Comparison of ENCODE assay signal across 8 cellular contexts in the genomic region with DNA sequence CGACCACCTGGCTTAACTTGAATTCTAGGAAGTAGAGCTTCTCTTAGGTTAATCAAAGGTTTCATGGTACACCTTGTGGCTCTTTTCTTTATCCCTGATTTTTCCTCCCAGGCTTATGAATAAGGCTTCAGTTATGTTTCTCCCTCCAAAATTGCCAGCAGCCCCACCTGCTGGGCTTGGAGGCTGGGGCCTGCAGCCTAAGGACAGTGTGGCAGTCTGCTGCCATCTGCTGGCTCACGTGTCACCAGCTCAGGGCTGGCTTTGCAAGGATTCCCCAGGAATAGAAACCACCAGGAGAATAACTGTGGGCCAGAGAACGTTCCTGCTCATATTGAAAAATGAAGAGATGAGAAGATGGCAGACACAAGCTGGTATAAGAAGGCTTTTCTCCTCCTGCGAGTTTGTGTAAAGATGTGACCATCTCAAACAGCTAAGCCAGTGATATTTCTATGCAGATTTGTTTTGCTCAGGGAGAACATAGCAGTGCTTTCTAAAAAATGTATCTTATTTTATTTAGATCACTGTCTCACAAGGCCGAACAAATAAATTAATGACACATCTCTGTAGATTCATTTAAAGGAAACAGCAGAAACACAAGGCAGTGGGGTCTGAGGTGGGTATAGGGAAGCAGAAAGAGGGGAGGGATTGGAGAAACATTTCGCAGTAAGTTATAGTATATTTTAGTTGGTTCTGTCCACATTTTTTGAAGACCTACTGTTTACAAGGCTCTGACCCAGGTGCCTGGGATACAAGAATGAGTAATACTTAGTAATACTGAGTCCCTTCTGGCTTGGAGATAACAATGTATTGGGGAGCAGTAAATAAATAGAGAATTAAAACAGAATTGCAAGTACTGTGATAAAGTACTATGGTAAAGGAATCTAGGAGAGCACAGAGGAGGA.
A peak's percentile ranks its signal among the peaks of the same experiment; 100 is the strongest.
DNase-seq lines count a peak whose midpoint lies in the region; ATAC-seq and TF ChIP-seq lines count a peak whose summit lies in the region.

No MANE protein-coding gene starts in this region.

- H3K27ac Mint-ChIP-seq in natural killer cell, result no peak overlapping the region

- no peak overlapping the region for H3K4me2 ChIP-seq in PC-3 (ENCODE audit: low read length)

- no peaks in the 10 kb centered on the region for H3K9me2 ChIP-seq in PC-3 (replicated peaks; ENCODE audit: low read length)

- H3K27me3 Mint-ChIP-seq in natural killer cell (ENCODE audit: low read depth in 2 of 2), result peaks cover 6 to 8% of the 10 kb centered on the region in 2 donors

- no peak overlapping the region for H3K4me3 Mint-ChIP-seq in natural killer cell

- no peaks in the 10 kb centered on the region for H3K79me2 ChIP-seq in PC-3 (ENCODE audit: low read length)

- TF ChIP-seq CTCF in PC-3 (conservative IDR thresholded peaks at IDR 0.05; ENCODE audit: low read depth, low read length) (peak; percentile 100), esophagus muscularis mucosa (IDR thresholded peaks at IDR 0.05) (peak; percentile 95 to 98 (median 97)), natural killer cell (IDR thresholded peaks at IDR 0.05) (peak; percentile 65)

- H3K4me3 ChIP-seq in PC-3 (ENCODE audit: low read length) (no peak overlapping the region), esophagus muscularis mucosa (no peak overlapping the region)

- H3K36me3 Mint-ChIP-seq in natural killer cell, result no peaks in the 10 kb centered on the region

- no peaks in the 10 kb centered on the region for H4K20me1 ChIP-seq in PC-3 (ENCODE audit: low read length)

- H3K36me3 ChIP-seq in PC-3 (ENCODE audit: low read depth, low read length), result no peaks in the 10 kb centered on the region; the same call in 1 of the 2 replicates
- H3K36me3 ChIP-seq in esophagus muscularis mucosa, result no peaks in the 10 kb centered on the region

- 42% methylated on average over 6 of the region's 6 CpGs for WGBS in esophagus muscularis mucosa

- no TSS peak for BruUV-seq in PC-3 (replicated peaks; lab: Mats Ljungman, UMichigan)

- H3K4me1 ChIP-seq in PC-3 (ENCODE audit: insufficient read depth, low read length), result peaks cover 15% of the 10 kb centered on the region
- H3K4me1 ChIP-seq in esophagus muscularis mucosa, result peaks cover 0 to 18% (median 2%) of the 10 kb centered on the region in 4 donors

- POLR2A ChIA-PET in PC-3 (lab: Charles Lee; ENCODE audit: unreplicated experiment), result no interaction called here

- H3K9ac ChIP-seq in PC-3 (ENCODE audit: low read length), result no peak overlapping the region

- H3K4me1 Mint-ChIP-seq in natural killer cell, result peaks cover 0 to 4% of the 10 kb centered on the region in 2 donors

- CTCF ChIA-PET in PC-3 (lab: Charles Lee), result interaction anchor here (0.5 to 1.2 kb wide), 4 partner anchors 204 to 1276 kb away, joined by 3 to 6 read pairs (median 4); no protein-coding TSS in a partner anchor

- peak; percentile 94 for DNase-seq in DMS53 treated with DMSO at 0.1 percent for 48 hours (lab: John Stamatoyannopoulos, UW; ENCODE audit: unreplicated experiment)
- peak; percentile 71 to 78 for DNase-seq in Kasumi-1 (lab: John Stamatoyannopoulos, UW)
- peak; percentile 94 for DNase-seq in PC-3
- peak; percentile 68 for DNase-seq in activated T-cell treated with anti-CD3 and anti-CD28 coated beads for 48 hours (ENCODE audit: low read depth)
- peak; percentile 94 for DNase-seq in esophagus muscularis mucosa (ENCODE audit: extremely low spot score)
- DNase-seq in natural killer cell, result peak; percentile 23
- DNase-seq in stimulated activated naive CD4-positive, alpha-beta T cell (lab: John Stamatoyannopoulos, UW), result peak; percentile 42 to 74 (median 66)

- no peak overlapping the region for H2AFZ ChIP-seq in PC-3 (ENCODE audit: low read length)

- H3K9me3 ChIP-seq in PC-3 (ENCODE audit: low read length) (no peaks in the 10 kb centered on the region), esophagus muscularis mucosa (no peaks in the 10 kb centered on the region)

- peaks cover under 1% of the 10 kb centered on the region; the same call in 1 of the 2 replicates for H3K27me3 ChIP-seq in PC-3 (ENCODE audit: low read length)
- peaks cover 0 to 4% (median 0%) of the 10 kb centered on the region in 4 donors for H3K27me3 ChIP-seq in esophagus muscularis mucosa

- peak; percentile 57 for ATAC-seq in GM21737 (IDR thresholded peaks at IDR 0.05; ENCODE audit: unreplicated experiment)
- ATAC-seq in PC-3, result peak; percentile 97
- peak; percentile 71 to 93 (median 77) for ATAC-seq in natural killer cell

- no peaks in the 10 kb centered on the region for H3K9me3 Mint-ChIP-seq in natural killer cell

- TF ChIP-seq POLR2A in esophagus muscularis mucosa (IDR thresholded peaks at IDR 0.05; ENCODE audit: low read depth), result no peak

- no peak for TF ChIP-seq EP300 in esophagus muscularis mucosa (IDR thresholded peaks at IDR 0.05)

- H3K27ac ChIP-seq in PC-3 (ENCODE audit: low read length), result no peak overlapping the region
- no peak overlapping the region for H3K27ac ChIP-seq in esophagus muscularis mucosa (replicated peaks in 1 of 4)

- H3F3A ChIP-seq in PC-3 (ENCODE audit: low read length, unreplicated experiment), result no peaks in the 10 kb centered on the region

- intact Hi-C loops in PC-3 (cut with micrococcal nuclease) (loop anchor here (1.0 to 10.0 kb wide), 2 partner anchors 284 to 1178 kb away; no protein-coding TSS in a partner anchor), esophagus muscularis mucosa (cut with DNase I) (loop anchor here (1.0 kb wide), 1 partner anchor 284 kb away; no protein-coding TSS in a partner anchor), natural killer cell (cut with micrococcal nuclease) (loop anchor here (1.0 kb wide), 1 partner anchor 284 kb away; no protein-coding TSS in a partner anchor)

Comparison
In these comparisons a context has a peak if more than half of its experiments do, and no peak if none do; other contexts are left out.
1. DNase-seq: peak in every context shown above with its lines; median percentile 94 in DMS53 treated with DMSO at 0.1 percent for 48 hours; 94 in PC-3; 94 in esophagus muscularis mucosa; 74 in Kasumi-1; 68 in activated T-cell treated with anti-CD3 and anti-CD28 coated beads for 48 hours; 66 in stimulated activated naive CD4-positive, alpha-beta T cell; 23 in natural killer cell.